In genomic region chr7:1883834-1884582, GRCh38 we compare ENCODE assay signal across 17 cellular contexts.
DNase-seq lines count a peak whose midpoint lies in the region; ATAC-seq, FAIRE-seq and TF ChIP-seq lines count a peak whose summit lies in the region.
"Had no signal": no experiment of that assay in that cellular context is flagged by ENCODE, and none has a peak within 500 bp of the region (broad histone marks: within the 10 kb centered on the region; RNA-seq: fewer than 3 reads in every experiment).

No MANE protein-coding gene starts in this region.

- TF ChIP-seq POLR2A in K562 (conservative IDR thresholded peaks at IDR 0.05) = no peak

- ATAC-seq in K562 (peak; percentile 70), psoas muscle (peak; percentile 46 to 75 (median 64)), GM19328 (IDR thresholded peaks at IDR 0.05; ENCODE audit: unreplicated experiment) (no peak), GM18861 (IDR thresholded peaks at IDR 0.05; ENCODE audit: unreplicated experiment) (no peak)
- ATAC-seq: activated T-helper 17 cell treated with anti-CD3 and anti-CD28 coated beads, Interleukin-2, amount 50 U/mL, for 72 hours had no signal

- intact Hi-C loops in activated CD4-positive, alpha-beta T cell treated with anti-CD3 and anti-CD28 coated beads, Interleukin-2, amount 10 ng/mL, durations not matched to agents 24 days and 14 days (cut with micrococcal nuclease) = no loop called here
- intact Hi-C loops in K562 (cut with micrococcal nuclease) (no loop called here), psoas muscle (cut with DNase I) (no loop called here)

- H3K4me1 ChIP-seq in K562 (replicated peaks in 1 of 2; ENCODE audit: control insufficient read depth in 2 of 2, insufficient read depth in 2 of 2, low read length in 2 of 2) (peaks cover 30 to 56% of the 10 kb centered on the region in 2 experiments), psoas muscle (peaks cover 9% of the 10 kb centered on the region)
- H3K4me1 ChIP-seq: Caco-2 had no signal

- TF ChIP-seq CTCF in LNCaP clone FGC (IDR thresholded peaks at IDR 0.05; ENCODE audit: control insufficient read depth, extremely low read depth, insufficient read depth) = 0 out of 2 replicates have a peak, but pooled peaks have one; percentile 31
- TF ChIP-seq CTCF in K562 (IDR thresholded peaks at IDR 0.05 in 2 of 3, conservative IDR thresholded peaks at IDR 0.05 in 1 of 3; ENCODE audit: insufficient read depth in 2 of 3, low read depth in 1 of 3, low read length in 3 of 3) = peak; percentile 36 to 44 (median 41); a peak in 3 of 6 replicates
- TF ChIP-seq CTCF in psoas muscle (IDR thresholded peaks at IDR 0.05) = no peak

- WGBS in K562 (ENCODE audit: insufficient coverage, low coverage, missing lambda C conversion rate) = 62% methylated on average over 24 of the region's 30 CpGs
- WGBS in psoas muscle, 3 donors = 56 to 78% (median 62%) methylated on average over 22 to 30 of the region's 30 CpGs

- peaks cover 39% of the 10 kb centered on the region for H3K36me3 Mint-ChIP-seq in activated CD4-positive, alpha-beta T cell treated with anti-CD3 and anti-CD28 coated beads, Interleukin-2, amount 10 ng/mL, durations not matched to agents 24 days and 14 days (ENCODE audit: low read depth)

- H3K27me3 ChIP-seq in K562 (ENCODE audit: control insufficient read depth in 2 of 2, insufficient read depth in 2 of 2, low read length in 2 of 2) (no peaks in the 10 kb centered on the region), psoas muscle (ENCODE audit: insufficient read depth in 3 of 3, low read length in 2 of 3) (no peaks in the 10 kb centered on the region)
- H3K27me3 ChIP-seq: dorsolateral prefrontal cortex had no signal

- no peak overlapping the region for H3K27ac Mint-ChIP-seq in activated CD4-positive, alpha-beta T cell treated with anti-CD3 and anti-CD28 coated beads, Interleukin-2, amount 10 ng/mL, durations not matched to agents 24 days and 14 days
- H3K27ac Mint-ChIP-seq: activated T-helper 17 cell treated with anti-CD3 and anti-CD28 coated beads, Interleukin-2, amount 50 U/mL, for 72 hours had no signal

- in situ Hi-C loops in K562 (cut with MboI) = no loop called here

- no peak overlapping the region for H2AFZ ChIP-seq in K562 (ENCODE audit: low read depth, low read length)

- no peaks in the 10 kb centered on the region for H3K27me3 Mint-ChIP-seq in activated CD4-positive, alpha-beta T cell treated with anti-CD3 and anti-CD28 coated beads, Interleukin-2, amount 10 ng/mL, durations not matched to agents 24 days and 14 days
- H3K27me3 Mint-ChIP-seq: activated CD4-positive, alpha-beta T cell treated with anti-CD3 and anti-CD28 coated beads, Interleukin-2, amount 10 ng/mL, durations not matched to agents 7 days and 5 days; activated T-helper 17 cell treated with anti-CD3 and anti-CD28 coated beads, Interleukin-2, amount 50 U/mL, for 72 hours had no signal

- no peak for FAIRE-seq in K562 (lab: Jason Lieb, UNC)
- FAIRE-seq: A204.1 had no signal

- peaks cover 9% of the 10 kb centered on the region for H3K9me3 Mint-ChIP-seq in activated CD4-positive, alpha-beta T cell treated with anti-CD3 and anti-CD28 coated beads, Interleukin-2, amount 10 ng/mL, durations not matched to agents 24 days and 14 days
- H3K9me3 Mint-ChIP-seq: neural crest cell had no signal

- CTCF ChIA-PET in K562 (lab: Yijun Ruan, JAX; ENCODE audit: low intra/inter-chr PET ratio) = no interaction called here

- peak in 1 of 2 experiments; percentile 35; a peak in 2 of 4 replicates for TF ChIP-seq RAD21 in K562 (CRISPR knock-in tag; conservative IDR thresholded peaks at IDR 0.05 in 1 of 2, IDR thresholded peaks at IDR 0.05 in 1 of 2)

- no peaks in the 10 kb centered on the region for H3K9me1 ChIP-seq in K562 (ENCODE audit: control insufficient read depth, insufficient read depth, low read length)

- peak overlapping the region; percentile 55 to 79 for H3K9ac ChIP-seq in K562 (ENCODE audit: insufficient read depth in 1 of 2, low read depth in 2 of 2, low read length in 2 of 2)

- POLR2A ChIA-PET in K562 (lab: Yijun Ruan, JAX) = interaction anchor here (1.3 to 2.1 kb wide), 3 partner anchors 10 to 71 kb away, joined by 3 to 9 read pairs (median 6); no protein-coding TSS in a partner anchor

- H3K27ac ChIP-seq in K562 (ENCODE audit: extremely low read depth, low read depth, low read length) (peak overlapping the region; percentile 55), psoas muscle (no peak overlapping the region)
- H3K27ac ChIP-seq: dorsolateral prefrontal cortex had no signal

- no peak for TF ChIP-seq EP300 in K562 (IDR thresholded peaks at IDR 0.05; ENCODE audit: low read length)

- H3K9me3 ChIP-seq in K562 (replicated peaks; ENCODE audit: control insufficient read depth, insufficient read depth, low read depth, low read length) (peaks cover 17% of the 10 kb centered on the region; the same call in 1 of the 2 replicates), psoas muscle (peaks cover under 1% of the 10 kb centered on the region)

- H3K4me3 ChIP-seq in LNCaP clone FGC (ENCODE audit: low read depth, low read length) (no peak overlapping the region), K562 (no peak overlapping the region), psoas muscle (no peak overlapping the region)
- H3K4me3 ChIP-seq: dorsolateral prefrontal cortex, lung had no signal

- no peak overlapping the region for H3K4me2 ChIP-seq in K562 (ENCODE audit: insufficient read depth, low read length)

- H3K4me3 Mint-ChIP-seq in activated CD4-positive, alpha-beta T cell treated with anti-CD3 and anti-CD28 coated beads, Interleukin-2, amount 10 ng/mL, durations not matched to agents 24 days and 14 days = no peak overlapping the region
- H3K4me3 Mint-ChIP-seq: activated CD4-positive, alpha-beta T cell treated with anti-CD3 and anti-CD28 coated beads, Interleukin-2, amount 10 ng/mL, durations not matched to agents 7 days and 5 days; activated T-helper 17 cell treated with anti-CD3 and anti-CD28 coated beads, Interleukin-2, amount 50 U/mL, for 72 hours; neural crest cell had no signal

- H3K36me3 ChIP-seq in K562 (ENCODE audit: control insufficient read depth, insufficient read depth, low read length) (peaks cover 21% of the 10 kb centered on the region; the same call in 2 of the 3 replicates), psoas muscle (ENCODE audit: insufficient read depth in 1 of 2, low read depth in 1 of 2) (no peaks in the 10 kb centered on the region)

- peaks cover 15% of the 10 kb centered on the region; the same call in 1 of the 3 replicates for H3K79me2 ChIP-seq in K562 (ENCODE audit: control insufficient read depth, insufficient read depth, low read length)

- DNase-seq in activated CD4-positive, alpha-beta T cell treated with anti-CD3 and anti-CD28 coated beads, Interleukin-2, amount 10 ng/mL, durations not matched to agents 24 days and 14 days = peak; percentile 61
- no peak for DNase-seq in activated CD4-positive, alpha-beta T cell treated with anti-CD3 and anti-CD28 coated beads, Interleukin-2, amount 50 U/mL, for 48 hours
- DNase-seq in LNCaP clone FGC (ENCODE audit: low read depth) (no peak), K562 (ENCODE audit: extremely low read depth in 1 of 4, low spot score in 3 of 4) (peak; percentile 49 to 58 (median 56)), psoas muscle (peak in 1 of 2 donors; percentile 71), SKM-1 (lab: John Stamatoyannopoulos, UW; ENCODE audit: unreplicated experiment) (no peak)
- DNase-seq: activated CD4-positive, alpha-beta T cell treated with anti-CD3 and anti-CD28 coated beads, Interleukin-2, amount 10 ng/mL, durations not matched to agents 7 days and 5 days; Caco-2; NCI-H1105 treated with DMSO at 0.1 percent for 48 hours; NCI-H446 treated with DMSO at 0.1 percent for 48 hours had no signal

- BruUV-seq in K562 (replicated peaks; lab: Mats Ljungman, UMichigan) = no TSS peak

- H4K20me1 ChIP-seq in K562 (replicated peaks; ENCODE audit: control insufficient read depth, insufficient read depth, low read length) = no peaks in the 10 kb centered on the region

- peaks cover 18% of the 10 kb centered on the region for H3K4me1 Mint-ChIP-seq in activated CD4-positive, alpha-beta T cell treated with anti-CD3 and anti-CD28 coated beads, Interleukin-2, amount 10 ng/mL, durations not matched to agents 24 days and 14 days
- H3K4me1 Mint-ChIP-seq: activated T-helper 17 cell treated with anti-CD3 and anti-CD28 coated beads, Interleukin-2, amount 50 U/mL, for 72 hours had no signal

TF ChIP-seq in K562, 482 proteins besides CTCF, POLR2A, EP300 and RAD21 (continues in another document):
- TF ChIP-seq ZFP1 (CRISPR knock-in tag; IDR thresholded peaks at IDR 0.05) (no peak), ZBTB9 (CRISPR knock-in tag; IDR thresholded peaks at IDR 0.05) (no peak), POLR2AphosphoS5 (IDR thresholded peaks at IDR 0.05; ENCODE audit: control insufficient read depth, insufficient read depth, low read depth, low read length) (no peak), POLR2G (IDR thresholded peaks at IDR 0.05; ENCODE audit: low read depth, low read length) (peak; percentile 39; the same call in 1 of the 2 replicates), ZBTB17 (CRISPR knock-in tag; IDR thresholded peaks at IDR 0.05) (no peak), ZNF583 (CRISPR knock-in tag; IDR thresholded peaks at IDR 0.05) (no peak), ZNF717 (CRISPR knock-in tag; IDR thresholded peaks at IDR 0.05) (0 out of 2 replicates have a peak, but pooled peaks have one; percentile 33), CEBPB (tag; IDR thresholded peaks at IDR 0.05) (no peak), TCFL5 (CRISPR knock-in tag; conservative IDR thresholded peaks at IDR 0.05) (no peak), MCM2 (IDR thresholded peaks at IDR 0.05; ENCODE audit: low read depth) (no peak), ERF (CRISPR knock-in tag; IDR thresholded peaks at IDR 0.05) (no peak), NR4A1 (CRISPR knock-in tag; IDR thresholded peaks at IDR 0.05) (no peak), NR4A1 (tag; IDR thresholded peaks at IDR 0.05) (no peak), DNMT1 (IDR thresholded peaks at IDR 0.05) (no peak), NFATC3 (IDR thresholded peaks at IDR 0.05) (no peak), SREBF2 (CRISPR knock-in tag; IDR thresholded peaks at IDR 0.05) (no peak), TAL1 (IDR thresholded peaks at IDR 0.05) (no peak)
- TF ChIP-seq, protein P1, sequence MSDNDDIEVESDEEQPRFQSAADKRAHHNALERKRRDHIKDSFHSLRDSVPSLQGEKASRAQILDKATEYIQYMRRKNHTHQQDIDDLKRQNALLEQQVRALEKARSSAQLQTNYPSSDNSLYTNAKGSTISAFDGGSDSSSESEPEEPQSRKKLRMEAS (CRISPR knock-in tag; IDR thresholded peaks at IDR 0.05) = peak; percentile 75

Comparison
In these comparisons a context has a peak if more than half of its experiments do, and no peak if none do; other contexts are left out.
1. DNase-seq: peak in activated CD4-positive, alpha-beta T cell treated with anti-CD3 and anti-CD28 coated beads, Interleukin-2, amount 10 ng/mL, durations not matched to agents 24 days and 14 days (single experiment) and K562 (4 of 4); none in activated CD4-positive, alpha-beta T cell treated with anti-CD3 and anti-CD28 coated beads, Interleukin-2, amount 50 U/mL, for 48 hours (0 of 2), LNCaP clone FGC (single experiment) and SKM-1 (single experiment).
2. ATAC-seq: peak in K562 (single experiment) and psoas muscle (4 of 4); none in GM19328 (single experiment) and GM18861 (single experiment).